Comparison of ENCODE assay signal across 9 cellular contexts in genomic region chr17:51045616-51046526, GRCh38.
A peak's percentile ranks its signal among the peaks of the same experiment; 100 is the strongest.
DNase-seq lines count a peak whose midpoint lies in the region; ATAC-seq and TF ChIP-seq lines count a peak whose summit lies in the region.
"Had no signal": no experiment of that assay in that cellular context is flagged by ENCODE, and none has a peak within 500 bp of the region (broad histone marks: within the 10 kb centered on the region; RNA-seq: fewer than 3 reads in every experiment).

No MANE protein-coding gene starts in this region.

- H3K27me3 ChIP-seq in rectal smooth muscle tissue (ENCODE audit: control insufficient read depth, insufficient read depth, low read length), result no peaks in the 10 kb centered on the region
- H3K27me3 ChIP-seq: gastrocnemius medialis had no signal

- H3K9ac ChIP-seq in rectal smooth muscle tissue (ENCODE audit: low read length), result no peak overlapping the region

- H3K27me3 Mint-ChIP-seq in activated T-helper 1 cell treated with anti-CD3 and anti-CD28 coated beads, Interleukin-12 subunit alpha, Interleukin-12 subunit beta, Interleukin-2, Interleukin-4 antibody, amounts not matched to agents 30 ng/mL and 10 ng/mL and 1 ng/mL, durations not matched to agents 14 hours and 24 hours and 36 hours (ENCODE audit: insufficient read depth), result peaks cover 2% of the 10 kb centered on the region

- no peak overlapping the region for H3K27ac Mint-ChIP-seq in activated T-helper 1 cell treated with anti-CD3 and anti-CD28 coated beads, Interleukin-12 subunit alpha, Interleukin-12 subunit beta, Interleukin-2, Interleukin-4 antibody, amounts not matched to agents 30 ng/mL and 10 ng/mL and 1 ng/mL, durations not matched to agents 14 hours and 24 hours and 36 hours

- H3K4me1 ChIP-seq in rectal smooth muscle tissue (ENCODE audit: control insufficient read depth, insufficient read depth, low read length), result peaks cover 5% of the 10 kb centered on the region

- no peaks in the 10 kb centered on the region for H3K4me1 Mint-ChIP-seq in activated T-helper 1 cell treated with anti-CD3 and anti-CD28 coated beads, Interleukin-12 subunit alpha, Interleukin-12 subunit beta, Interleukin-2, Interleukin-4 antibody, amounts not matched to agents 30 ng/mL and 10 ng/mL and 1 ng/mL, durations not matched to agents 14 hours and 24 hours and 36 hours (ENCODE audit: low read depth)

- intact Hi-C loops in activated T-helper 1 cell treated with anti-CD3 and anti-CD28 coated beads, Interleukin-12 subunit alpha, Interleukin-12 subunit beta, Interleukin-2, Interleukin-4 antibody, amounts not matched to agents 30 ng/mL and 10 ng/mL and 1 ng/mL, durations not matched to agents 14 hours and 24 hours and 36 hours (cut with micrococcal nuclease), result loop anchor here (2.0 kb wide), 1 partner anchor 15 kb away; no protein-coding TSS in a partner anchor

- peak overlapping the region; percentile 58 for H3K4me3 ChIP-seq in fibroblast of the aortic adventitia (ENCODE audit: low read depth, low read length)
- H3K4me3 ChIP-seq in rectal smooth muscle tissue (ENCODE audit: low read length), result peak overlapping the region; percentile 53
- H3K4me3 ChIP-seq: gastrocnemius medialis had no signal

- TF ChIP-seq CTCF in fibroblast of the aortic adventitia (IDR thresholded peaks at IDR 0.05; ENCODE audit: insufficient read depth, low read length), result no peak

- H3K9me3 Mint-ChIP-seq in activated T-helper 1 cell treated with anti-CD3 and anti-CD28 coated beads, Interleukin-12 subunit alpha, Interleukin-12 subunit beta, Interleukin-2, Interleukin-4 antibody, amounts not matched to agents 30 ng/mL and 10 ng/mL and 1 ng/mL, durations not matched to agents 14 hours and 24 hours and 36 hours, result no peaks in the 10 kb centered on the region

- DNase-seq in GM03348 (ENCODE audit: low spot score) (peak; percentile 22), NCI-H774 (lab: John Stamatoyannopoulos, UW) (peak; percentile 7), fibroblast of the aortic adventitia (ENCODE audit: low read depth) (no peak)
- no peak for DNase-seq in activated T-helper 1 cell treated with anti-CD3 and anti-CD28 coated beads, Interleukin-12 subunit alpha, Interleukin-12 subunit beta, Interleukin-2, Interleukin-4 antibody, amounts not matched to agents 30 ng/mL and 10 ng/mL and 1 ng/mL, durations not matched to agents 14 hours and 24 hours and 36 hours (ENCODE audit: low spot score)
- DNase-seq in activated CD8-positive, alpha-beta memory T cell treated with anti-CD3 and anti-CD28 coated beads, Interleukin-2, amount 50 U/mL, for 4 hours, result no peak

- H3K4me3 Mint-ChIP-seq in activated T-helper 1 cell treated with anti-CD3 and anti-CD28 coated beads, Interleukin-12 subunit alpha, Interleukin-12 subunit beta, Interleukin-2, Interleukin-4 antibody, amounts not matched to agents 30 ng/mL and 10 ng/mL and 1 ng/mL, durations not matched to agents 14 hours and 24 hours and 36 hours, result no peak overlapping the region

- ATAC-seq in GM21786 (IDR thresholded peaks at IDR 0.05; ENCODE audit: unreplicated experiment) (no peak), HG03469 (IDR thresholded peaks at IDR 0.05; ENCODE audit: unreplicated experiment) (no peak)

- H3K36me3 ChIP-seq in rectal smooth muscle tissue (ENCODE audit: control insufficient read depth, insufficient read depth, low read length), result no peaks in the 10 kb centered on the region

- peaks cover 7% of the 10 kb centered on the region for H3K36me3 Mint-ChIP-seq in activated T-helper 1 cell treated with anti-CD3 and anti-CD28 coated beads, Interleukin-12 subunit alpha, Interleukin-12 subunit beta, Interleukin-2, Interleukin-4 antibody, amounts not matched to agents 30 ng/mL and 10 ng/mL and 1 ng/mL, durations not matched to agents 14 hours and 24 hours and 36 hours (ENCODE audit: low read depth)

- H3K27ac ChIP-seq in rectal smooth muscle tissue (ENCODE audit: low read depth, low read length), result peak overlapping the region; percentile 5
- H3K27ac ChIP-seq: gastrocnemius medialis had no signal

Comparison
In these comparisons a context has a peak if more than half of its experiments do, and no peak if none do; other contexts are left out.
1. DNase-seq: peak in GM03348 (single experiment) and NCI-H774 (single experiment); none in fibroblast of the aortic adventitia (single experiment), activated T-helper 1 cell treated with anti-CD3 and anti-CD28 coated beads, Interleukin-12 subunit alpha, Interleukin-12 subunit beta, Interleukin-2, Interleukin-4 antibody, amounts not matched to agents 30 ng/mL and 10 ng/mL and 1 ng/mL, durations not matched to agents 14 hours and 24 hours and 36 hours (single experiment) and activated CD8-positive, alpha-beta memory T cell treated with anti-CD3 and anti-CD28 coated beads, Interleukin-2, amount 50 U/mL, for 4 hours (single experiment).